ENCODE assay signal across 16 cellular contexts in genomic region chr5:1781107-1781506, GRCh38. TPM values are rescaled to one million over a fixed set of nuclear protein-coding genes. Genes with fewer than 3 reads are reported as not detected.
A peak's percentile ranks its signal among the peaks of the same experiment; 100 is the strongest.
DNase-seq lines count a peak whose midpoint lies in the region; ATAC-seq and TF ChIP-seq lines count a peak whose summit lies in the region.
"Had no signal": no experiment of that assay in that cellular context is flagged by ENCODE, and none has a peak within 500 bp of the region (broad histone marks: within the 10 kb centered on the region; RNA-seq: fewer than 3 reads in every experiment).

No MANE protein-coding gene starts in this region.

- no peak overlapping the region for H2BK15ac ChIP-seq in neuronal stem cell (ENCODE audit: low read length)

- peak overlapping the region; percentile 49 for H3K23ac ChIP-seq in neuronal stem cell (ENCODE audit: low read depth, low read length, poor library complexity)

- no peaks in the 10 kb centered on the region for H3K79me1 ChIP-seq in neuronal stem cell (ENCODE audit: low read depth, low read length)

- H3K4me3 ChIP-seq in heart right ventricle (no peak overlapping the region), HEK293 (ENCODE audit: low read depth, low read length) (no peak overlapping the region), neuronal stem cell (ENCODE audit: low read length in 2 of 2) (no peak overlapping the region), spleen (no peak overlapping the region)
- H3K4me3 ChIP-seq: GM23248 had no signal

- no peak overlapping the region for H3K4ac ChIP-seq in neuronal stem cell (ENCODE audit: low read length)

- TF ChIP-seq CTCF in heart right ventricle (IDR thresholded peaks at IDR 0.05) (no peak), HEK293 (tag by site-specific recombination; IDR thresholded peaks at IDR 0.05) (no peak), spleen (IDR thresholded peaks at IDR 0.05 in 8 of 11, conservative IDR thresholded peaks at IDR 0.05 in 3 of 11) (no peak)

- POLR2A ChIA-PET in HEK293 (lab: Yijun Ruan, JAX), result no interaction called here

- H3K9me3 ChIP-seq in heart right ventricle, result no peaks in the 10 kb centered on the region
- no peaks in the 10 kb centered on the region for H3K9me3 ChIP-seq in HEK293 (ENCODE audit: control insufficient read depth, insufficient read depth, low read depth, low read length)
- H3K9me3 ChIP-seq in neuronal stem cell (replicated peaks in 1 of 2; ENCODE audit: control insufficient read depth in 2 of 2, insufficient read depth in 1 of 2, low read depth in 1 of 2, low read length in 2 of 2), result peaks cover 0 to 1% of the 10 kb centered on the region in 2 donors
- no peaks in the 10 kb centered on the region for H3K9me3 ChIP-seq in spleen
- H3K9me3 ChIP-seq: BE2C, Caco-2 had no signal

- no peak overlapping the region for H2AK5ac ChIP-seq in neuronal stem cell (ENCODE audit: low read depth, low read length)

- H2BK12ac ChIP-seq in neuronal stem cell (ENCODE audit: low read length), result no peak overlapping the region

- H3K14ac ChIP-seq in neuronal stem cell (ENCODE audit: low read length), result no peak overlapping the region

- no peak overlapping the region for H4K91ac ChIP-seq in neuronal stem cell (ENCODE audit: low read depth, low read length, poor library complexity)

- H2BK120ac ChIP-seq in neuronal stem cell (ENCODE audit: low read depth, low read length), result no peak overlapping the region

- H3K36me3 ChIP-seq in heart right ventricle (no peaks in the 10 kb centered on the region), HEK293 (ENCODE audit: control insufficient read depth in 2 of 2, insufficient read depth in 1 of 2, low read length in 2 of 2) (no peaks in the 10 kb centered on the region), neuronal stem cell (replicated peaks in 1 of 2; ENCODE audit: control insufficient read depth in 2 of 2, insufficient read depth in 2 of 2, low read length in 2 of 2) (no peaks in the 10 kb centered on the region), spleen (no peaks in the 10 kb centered on the region)
- H3K36me3 ChIP-seq: BE2C had no signal

- H3K27ac ChIP-seq in heart right ventricle, result no peak overlapping the region
- no peak overlapping the region for H3K27ac ChIP-seq in HEK293 (ENCODE audit: extremely low read depth, low read depth, low read length)
- no peak overlapping the region for H3K27ac ChIP-seq in neuronal stem cell (replicated peaks; ENCODE audit: low read length)
- H3K27ac ChIP-seq in spleen, result no peak overlapping the region
- H3K27ac ChIP-seq: GM23248, HL-60 had no signal

- H3K4me2 ChIP-seq in neuronal stem cell (ENCODE audit: insufficient read depth, low read length, poor library complexity, severe bottlenecking), result no peak overlapping the region

- TF ChIP-seq POLR2A in spleen (IDR thresholded peaks at IDR 0.05), result no peak

- H3K18ac ChIP-seq in neuronal stem cell (ENCODE audit: low read length), result no peak overlapping the region

- H4K8ac ChIP-seq in neuronal stem cell (ENCODE audit: low read depth, low read length), result no peak overlapping the region

- intact Hi-C loops in Right ventricle myocardium superior (cut with DNase I) (no loop called here), heart right ventricle (cut with DNase I) (no loop called here), spleen (cut with DNase I; ENCODE audit: low total_unique reads) (no loop called here)

- no peak overlapping the region for H2AFZ ChIP-seq in neuronal stem cell (ENCODE audit: low read length)
- H2AFZ ChIP-seq: GM23248 had no signal

- no peaks in the 10 kb centered on the region for H3K4me1 ChIP-seq in heart right ventricle
- peaks cover 11% of the 10 kb centered on the region for H3K4me1 ChIP-seq in HEK293 (ENCODE audit: control insufficient read depth, insufficient read depth, low read length)
- H3K4me1 ChIP-seq in neuronal stem cell (ENCODE audit: control insufficient read depth in 2 of 2, insufficient read depth in 1 of 2, low read depth in 1 of 2, low read length in 2 of 2), result peaks cover 0 to 7% of the 10 kb centered on the region in 2 donors
- H3K4me1 ChIP-seq in spleen, result peaks cover 0 to 32% (median 2%) of the 10 kb centered on the region in 6 donors
- H3K4me1 ChIP-seq: BE2C, Caco-2 had no signal

- 87 to 91% methylated on average over 6 of the region's 6 CpGs for WGBS in heart right ventricle, 2 donors
- WGBS in neuronal stem cell (ENCODE audit: extremely low coverage in 2 of 2, insufficient read length in 2 of 2, insufficient replicate concordance in 1 of 2), 2 donors, result no CpG with 5 or more reads among the region's 6 CpGs
- WGBS in spleen, 5 donors, result 84 to 93% (median 85%) methylated on average over 6 of the region's 6 CpGs

- H3K9ac ChIP-seq in neuronal stem cell (ENCODE audit: low read depth, low read length, poor library complexity), result no peak overlapping the region
- H3K9ac ChIP-seq: GM23248 had no signal

- H2BK5ac ChIP-seq in neuronal stem cell (ENCODE audit: low read length), result no peak overlapping the region

- DNase-seq in Right ventricle myocardium superior, result peak; percentile 18
- no peak for DNase-seq in heart right ventricle
- no peak for DNase-seq in neuronal stem cell (ENCODE audit: low spot score)
- peak; percentile 41 for DNase-seq in spleen
- no peak for DNase-seq in LoVo (ENCODE audit: low spot score)
- DNase-seq in stimulated activated CD4-positive, alpha-beta T cell treated with anti-CD3 and anti-CD28 coated beads, Interleukin-15, amount 100 ng/mL, for 24 hours, result no peak
- DNase-seq: BE2C; CD8-positive, alpha-beta memory T cell; DND-41; GF-D8; GM23248 had no signal

- ATAC-seq in Right ventricle myocardium superior (ENCODE audit: poor library complexity), result no peak
- no peak for ATAC-seq in heart right ventricle
- ATAC-seq in GM21529 (IDR thresholded peaks at IDR 0.05; ENCODE audit: unreplicated experiment), result no peak
- ATAC-seq: HCT116 had no signal

- CTCF ChIA-PET in HEK293 (lab: Yijun Ruan, JAX), result no interaction called here

- peaks cover 0 to 6% (median 0%) of the 10 kb centered on the region in 7 donors for H3K27me3 ChIP-seq in heart right ventricle
- no peaks in the 10 kb centered on the region for H3K27me3 ChIP-seq in neuronal stem cell (ENCODE audit: control insufficient read depth in 3 of 3, insufficient read depth in 3 of 3, low read depth in 1 of 3, low read length in 3 of 3)
- H3K27me3 ChIP-seq in spleen (replicated peaks in 1 of 7), result peaks cover 0 to 34% (median 0%) of the 10 kb centered on the region in 7 donors

TF ChIP-seq in HEK293, 187 proteins besides CTCF, POLR2A, EP300 and RAD21:
- peak; percentile 75 for TF ChIP-seq KLF1 (tag by site-specific recombination; IDR thresholded peaks at IDR 0.05)
- no peak for TF ChIP-seq ZNF423 (tag by site-specific recombination; IDR thresholded peaks at IDR 0.05)
- TF ChIP-seq KLF17 (tag by site-specific recombination; IDR thresholded peaks at IDR 0.05), result peak; percentile 82

RNA-seq across cellular contexts. Expression of gene MRPL36, which starts 18.5 kb away (rescaled TPM):
- total RNA-seq in Right ventricle myocardium superior, result 65.5 TPM
- total RNA-seq in heart right ventricle, result 10 to 100 TPM; 43.4 to 76.9 (median 49.8) TPM
- 100 to 1,000 TPM in 1 of 2 donors, 10 to 100 TPM in 1; 45.5 to 126 TPM for polyA plus RNA-seq in heart right ventricle
- 54.5 TPM for polyA plus RNA-seq in neuronal stem cell (2013, experiment 1 of 2)
- polyA plus RNA-seq in neuronal stem cell (2013, experiment 2 of 2), result 56.1 TPM
- 10 to 100 TPM; 20.3 to 45.0 (median 22.0) TPM for total RNA-seq in spleen
- 10 to 100 TPM; 59.3 to 77.3 (median 66.2) TPM for polyA plus RNA-seq in spleen

RNA-seq across cellular contexts. Expression of gene NDUFS6, which starts 20.1 kb away (rescaled TPM):
- total RNA-seq in Right ventricle myocardium superior (126 TPM), heart right ventricle (100 to 1,000 TPM in 3 of 10 donors, 10 to 100 TPM in 7; 60.2 to 137 (median 84.3) TPM), spleen (10 to 100 TPM; 18.2 to 38.4 (median 25.1) TPM)
- polyA plus RNA-seq in heart right ventricle (100 to 1,000 TPM; 187 to 198 TPM), spleen (10 to 100 TPM; 36.7 to 74.2 (median 49.3) TPM)
- polyA plus RNA-seq in neuronal stem cell (2013, experiment 1 of 2), result 149 TPM
- 147 TPM for polyA plus RNA-seq in neuronal stem cell (2013, experiment 2 of 2)

Comparison
In these comparisons a context has a peak if more than half of its experiments do, and no peak if none do; other contexts are left out.
1. DNase-seq: peak in Right ventricle myocardium superior (single experiment) and spleen (single experiment); none in heart right ventricle (0 of 2), neuronal stem cell (single experiment), LoVo (single experiment) and stimulated activated CD4-positive, alpha-beta T cell treated with anti-CD3 and anti-CD28 coated beads, Interleukin-15, amount 100 ng/mL, for 24 hours (single experiment).